Comparison of ENCODE assay signal across 8 cellular contexts in the genomic region with DNA sequence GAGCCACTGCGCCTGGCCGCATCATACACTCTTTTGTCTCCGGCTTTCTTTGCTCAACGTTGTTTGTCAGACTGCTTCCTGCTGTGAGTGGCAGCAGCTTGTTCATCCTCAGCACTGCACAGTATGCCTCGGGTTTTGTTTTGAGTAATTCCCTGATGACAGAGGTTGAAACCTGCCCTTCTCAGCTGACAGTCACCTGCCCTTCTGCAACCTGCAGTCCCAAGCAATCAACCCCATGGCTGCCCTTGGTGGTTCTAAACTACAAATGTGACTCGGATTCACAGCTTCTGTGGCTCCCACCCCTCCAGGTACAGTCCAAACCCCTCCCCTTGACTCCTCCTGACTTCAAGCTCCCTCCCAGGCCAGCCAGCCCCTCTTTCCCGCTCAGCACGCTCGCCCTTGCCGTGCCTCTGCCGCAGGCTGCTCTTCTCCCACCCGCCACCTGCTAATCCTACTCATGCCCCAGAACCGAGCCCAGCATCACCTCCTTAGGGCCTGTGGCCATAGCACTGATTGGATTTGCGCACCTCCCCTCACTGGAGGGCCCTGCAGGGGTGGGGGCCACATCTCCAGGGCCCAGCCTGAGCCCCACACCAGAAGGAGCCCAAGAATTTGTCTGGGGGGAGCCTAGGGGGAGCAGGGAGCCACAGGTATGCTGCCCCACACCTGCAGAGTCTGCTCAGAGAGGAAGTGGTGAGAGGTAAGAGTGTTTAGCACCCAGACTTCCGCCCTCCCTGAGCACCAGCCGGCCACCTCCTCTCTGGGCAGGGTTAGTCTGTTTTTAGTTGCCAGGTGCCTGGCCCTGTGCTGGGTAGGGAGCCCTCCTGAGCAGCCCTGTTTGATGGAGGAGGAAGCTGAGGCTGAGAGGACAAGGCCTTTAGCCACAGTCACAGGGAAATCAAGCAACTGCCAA. TPM values are rescaled to one million over a fixed set of nuclear protein-coding genes. Genes with fewer than 3 reads are reported as not detected.
DNase-seq lines count a peak whose midpoint lies in the region; ATAC-seq, FAIRE-seq and TF ChIP-seq lines count a peak whose summit lies in the region.

No MANE protein-coding gene starts in this region.

- no peaks in the 10 kb centered on the region for H3K9me3 ChIP-seq in CD8-positive, alpha-beta T cell (ENCODE audit: low read length)
- H3K9me3 ChIP-seq in astrocyte (ENCODE audit: insufficient read depth, low read depth, low read length) = no peaks in the 10 kb centered on the region

- peaks cover 46% of the 10 kb centered on the region for H3K36me3 Mint-ChIP-seq in CD8-positive, alpha-beta T cell
- peaks cover 5% of the 10 kb centered on the region for H3K36me3 Mint-ChIP-seq in astrocyte (ENCODE audit: low read depth, unreplicated experiment)
- H3K36me3 Mint-ChIP-seq in osteocyte (ENCODE audit: unreplicated experiment) = peaks cover 2% of the 10 kb centered on the region

- no peaks in the 10 kb centered on the region for H3K9me3 Mint-ChIP-seq in CD8-positive, alpha-beta T cell
- H3K9me3 Mint-ChIP-seq in astrocyte (ENCODE audit: unreplicated experiment) = no peaks in the 10 kb centered on the region
- no peaks in the 10 kb centered on the region for H3K9me3 Mint-ChIP-seq in osteocyte (ENCODE audit: unreplicated experiment)

- peaks cover 1% of the 10 kb centered on the region for H3K36me3 ChIP-seq in CD8-positive, alpha-beta T cell (ENCODE audit: insufficient read depth, low read length)
- H3K36me3 ChIP-seq in astrocyte (ENCODE audit: insufficient read depth, low read length) = no peaks in the 10 kb centered on the region

- peak overlapping the region; percentile 76 for H3K27ac ChIP-seq in CD8-positive, alpha-beta T cell (ENCODE audit: low read depth, low read length)
- H3K27ac ChIP-seq in astrocyte (ENCODE audit: low read depth, low read length) = no peak overlapping the region

- peak; percentile 38 to 86 (median 65) for DNase-seq in CD8-positive, alpha-beta T cell
- DNase-seq in SHP77 (lab: John Stamatoyannopoulos, UW) (peak; percentile 72 to 80), astrocyte (ENCODE audit: low read depth) (no peak), osteocyte (ENCODE audit: extremely low spot score, unreplicated experiment) (no peak), ecto neural progenitor cell (ENCODE audit: low spot score) (no peak), NCI-H526 treated with DMSO at 0.1 percent for 48 hours (lab: John Stamatoyannopoulos, UW) (no peak)

- CTCF ChIA-PET in CD8-positive, alpha-beta T cell (lab: Charles Lee) = interaction anchor here (1.3 to 34.6 kb wide), 4 partner anchors 8 to 62 kb away, joined by 3 to 573 read pairs (median 109); a partner anchor contains a TSS

- intact Hi-C loops in CD8-positive, alpha-beta T cell (cut with DNase I, micrococcal nuclease) = loop anchor here (1.0 to 5.0 kb wide), 7 partner anchors 10 to 61 kb away; no protein-coding TSS in a partner anchor

- H3K4me3 ChIP-seq in CD8-positive, alpha-beta T cell (ENCODE audit: low read depth, low read length) = peak overlapping the region; percentile 73
- no peak overlapping the region for H3K4me3 ChIP-seq in astrocyte (ENCODE audit: insufficient read depth, low read depth, low read length)

- H2AFZ ChIP-seq in astrocyte (ENCODE audit: low read depth, low read length) = no peak overlapping the region

- H3K4me3 Mint-ChIP-seq in CD8-positive, alpha-beta T cell = peak overlapping the region; percentile 88
- peak overlapping the region; percentile 69 for H3K4me3 Mint-ChIP-seq in astrocyte (ENCODE audit: unreplicated experiment)
- no peak overlapping the region for H3K4me3 Mint-ChIP-seq in osteocyte (ENCODE audit: unreplicated experiment)

- H3K79me2 ChIP-seq in astrocyte (ENCODE audit: insufficient read depth, low read length) = peaks cover 92% of the 10 kb centered on the region

- TF ChIP-seq CTCF in CD8-positive, alpha-beta T cell (IDR thresholded peaks at IDR 0.05) = no peak
- TF ChIP-seq CTCF in astrocyte (IDR thresholded peaks at IDR 0.05; ENCODE audit: insufficient read depth, low read depth, low read length) (no peak), osteocyte (IDR thresholded peaks at IDR 0.05) (no peak)

- H4K20me1 ChIP-seq in astrocyte (ENCODE audit: insufficient read depth, low read length) = peaks cover 59% of the 10 kb centered on the region

- H3K9ac ChIP-seq in astrocyte (ENCODE audit: low read length) = no peak overlapping the region

- H3K27me3 ChIP-seq in CD8-positive, alpha-beta T cell (ENCODE audit: insufficient read depth, low read length) = no peaks in the 10 kb centered on the region
- no peaks in the 10 kb centered on the region for H3K27me3 ChIP-seq in astrocyte (ENCODE audit: insufficient read depth, low read length)

- ATAC-seq in CD8-positive, alpha-beta T cell = peak; percentile 60
- ATAC-seq in GM19455 (IDR thresholded peaks at IDR 0.05; ENCODE audit: unreplicated experiment) (peak; percentile 79), HG03442 (IDR thresholded peaks at IDR 0.05; ENCODE audit: unreplicated experiment) (peak; percentile 77)

- H3K4me1 ChIP-seq in CD8-positive, alpha-beta T cell (ENCODE audit: insufficient read depth, low read length) = peaks cover 96% of the 10 kb centered on the region
- peaks cover 35% of the 10 kb centered on the region for H3K4me1 ChIP-seq in astrocyte (ENCODE audit: insufficient read depth, low read length)

- no peaks in the 10 kb centered on the region for H3K27me3 Mint-ChIP-seq in CD8-positive, alpha-beta T cell (ENCODE audit: low read depth)
- H3K27me3 Mint-ChIP-seq in astrocyte (ENCODE audit: low read depth, unreplicated experiment) = peaks cover 2% of the 10 kb centered on the region
- no peaks in the 10 kb centered on the region for H3K27me3 Mint-ChIP-seq in osteocyte (ENCODE audit: unreplicated experiment)

- peaks cover 98% of the 10 kb centered on the region for H3K4me1 Mint-ChIP-seq in CD8-positive, alpha-beta T cell (ENCODE audit: low read depth)
- H3K4me1 Mint-ChIP-seq in astrocyte (ENCODE audit: low read depth, unreplicated experiment) (peaks cover 43% of the 10 kb centered on the region), osteocyte (ENCODE audit: unreplicated experiment) (peaks cover 90% of the 10 kb centered on the region)

- FAIRE-seq in astrocyte (lab: Jason Lieb, UNC) = no peak

- peak overlapping the region; percentile 99 for H3K27ac Mint-ChIP-seq in CD8-positive, alpha-beta T cell
- H3K27ac Mint-ChIP-seq in astrocyte (ENCODE audit: unreplicated experiment) (peak overlapping the region; percentile 66), osteocyte (ENCODE audit: unreplicated experiment) (peak overlapping the region; percentile 41)

- H3K4me2 ChIP-seq in astrocyte (ENCODE audit: low read length) = no peak overlapping the region

- POLR2A ChIA-PET in CD8-positive, alpha-beta T cell (lab: Charles Lee) = interaction anchor here (0.7 to 21.4 kb wide), 11 partner anchors 9 to 102 kb away, joined by 3 to 467 read pairs (median 7); a partner anchor contains a TSS

RNA-seq across cellular contexts. Expression of a gene that starts 10.1 kb away (rescaled TPM):
- total RNA-seq in CD8-positive, alpha-beta T cell = 100 to 1,000 TPM; 359 to 378 TPM
- total RNA-seq in astrocyte (26.0 and 26.4 TPM in 2 replicates), osteocyte (39.4 and 41.4 TPM in 2 replicates)

RNA-seq across cellular contexts. Expression of a gene that starts 33.0 kb away (rescaled TPM):
- 10 to 100 TPM; 40.2 to 42.7 TPM for total RNA-seq in CD8-positive, alpha-beta T cell
- 32.7 and 34.3 TPM in 2 replicates for total RNA-seq in astrocyte
- 29.2 and 31.6 TPM in 2 replicates for total RNA-seq in osteocyte

RNA-seq across cellular contexts. Expression of a gene that starts 40.1 kb away (rescaled TPM):
- 1 to 10 TPM; 5.1 to 7.4 TPM for total RNA-seq in CD8-positive, alpha-beta T cell
- total RNA-seq in astrocyte (4.6 and 4.9 TPM in 2 replicates), osteocyte (2.6 and 2.9 TPM in 2 replicates)

RNA-seq across cellular contexts. Expression of a gene that starts 53.8 kb away (rescaled TPM):
- 10 to 100 TPM; 40.0 to 47.6 TPM for total RNA-seq in CD8-positive, alpha-beta T cell
- total RNA-seq in astrocyte (14.5 and 21.7 TPM in 2 replicates), osteocyte (21.4 and 25.1 TPM in 2 replicates)

Comparison
In these comparisons a context has a peak if more than half of its experiments do, and no peak if none do; other contexts are left out.
1. DNase-seq: peak in CD8-positive, alpha-beta T cell (7 of 7) and SHP77 (2 of 2); none in astrocyte (single experiment), osteocyte (single experiment), ecto neural progenitor cell (single experiment) and NCI-H526 treated with DMSO at 0.1 percent for 48 hours (single experiment).
2. H3K27ac Mint-ChIP-seq: peak in every context shown above with its lines; median percentile 99 in CD8-positive, alpha-beta T cell; 66 in astrocyte; 41 in osteocyte.
3. Peak in every context shown above with its lines, with median percentiles within 50 percentile points of each other: ATAC-seq.